Comparison of ENCODE assay signal across 8 cellular contexts in the genomic region with DNA sequence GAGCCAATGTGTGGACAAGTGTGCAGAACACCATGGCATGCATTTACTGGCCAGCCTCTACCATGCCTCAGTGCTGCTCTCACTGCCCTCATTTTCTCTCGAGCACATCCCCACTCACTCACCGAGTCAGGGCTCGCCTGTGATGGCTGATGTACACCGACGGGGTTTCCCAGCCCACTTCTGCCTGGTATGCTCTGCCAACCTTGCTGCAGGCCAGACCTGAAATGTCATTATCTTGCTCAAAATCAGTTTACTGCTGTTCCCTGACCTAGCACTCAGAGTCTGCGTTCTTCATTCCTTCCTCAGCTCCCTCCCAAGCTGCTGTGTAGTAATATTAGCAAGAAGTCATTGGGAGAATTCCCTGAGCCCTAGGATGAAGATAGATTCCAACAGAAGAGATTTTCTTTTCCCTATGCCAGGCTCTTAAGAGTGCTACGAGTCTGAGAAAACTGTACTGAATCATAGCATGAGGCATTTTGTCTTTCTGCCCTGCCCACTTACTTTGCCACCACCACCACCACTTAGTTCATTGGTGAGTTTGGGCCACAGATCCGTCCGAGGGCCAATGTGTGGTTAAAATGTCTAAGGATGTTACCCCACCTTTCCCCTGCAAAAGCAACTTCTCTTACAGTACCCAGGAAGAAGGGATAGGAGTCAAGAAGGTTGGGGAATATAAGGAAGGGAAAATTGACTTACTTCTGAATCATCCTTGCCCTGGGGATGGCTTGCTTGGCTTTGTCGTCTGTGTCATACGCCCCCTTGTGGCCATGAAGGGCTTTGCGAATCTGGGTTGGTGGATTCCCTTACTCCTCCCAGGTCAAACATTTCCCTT. TPM values are rescaled to one million over a fixed set of nuclear protein-coding genes. Genes with fewer than 3 reads are reported as not detected.
A peak's percentile ranks its signal among the peaks of the same experiment; 100 is the strongest.
DNase-seq lines count a peak whose midpoint lies in the region; ATAC-seq, FAIRE-seq and TF ChIP-seq lines count a peak whose summit lies in the region.

No MANE protein-coding gene starts in this region.

- peak; percentile 84 for TF ChIP-seq CTCF in A549 (IDR thresholded peaks at IDR 0.05)
- peak; percentile 86 for TF ChIP-seq CTCF in IMR-90 (conservative IDR thresholded peaks at IDR 0.05; ENCODE audit: low read depth, low read length)
- peak; percentile 98 for TF ChIP-seq CTCF in PC-3 (conservative IDR thresholded peaks at IDR 0.05; ENCODE audit: low read depth, low read length)
- peak; percentile 94 to 97 for TF ChIP-seq CTCF in fibroblast of lung (conservative IDR thresholded peaks at IDR 0.05 in 1 of 2, IDR thresholded peaks at IDR 0.05 in 1 of 2; ENCODE audit: low read depth in 1 of 2, low read length in 2 of 2)
- TF ChIP-seq CTCF in neutrophil (IDR thresholded peaks at IDR 0.05) = peak; percentile 75

- H3K9me1 ChIP-seq in IMR-90 (ENCODE audit: insufficient read depth, low read length) = peaks cover 9% of the 10 kb centered on the region; the same call in 1 of the 2 replicates

- H3K9me3 ChIP-seq in A549 = no peaks in the 10 kb centered on the region
- H3K9me3 ChIP-seq in IMR-90 (ENCODE audit: control insufficient read depth, insufficient read depth, low read length) = no peaks in the 10 kb centered on the region
- no peaks in the 10 kb centered on the region for H3K9me3 ChIP-seq in PC-3 (ENCODE audit: low read length)
- H3K9me3 ChIP-seq in fibroblast of lung (ENCODE audit: control insufficient read depth, insufficient read depth, low read depth, low read length) = no peaks in the 10 kb centered on the region
- no peaks in the 10 kb centered on the region for H3K9me3 ChIP-seq in neutrophil

- intact Hi-C loops in IMR-90 (cut with micrococcal nuclease) (loop anchor here (1.0 to 5.0 kb wide), 3 partner anchors 53 to 269 kb away; no protein-coding TSS in a partner anchor), PC-3 (cut with micrococcal nuclease) (loop anchor here (1.0 to 5.0 kb wide), 7 partner anchors 40 to 371 kb away; a partner anchor contains a TSS)

- peak overlapping the region; percentile 57 for H2BK5ac ChIP-seq in IMR-90 (ENCODE audit: low read depth, low read length, poor library complexity, severe bottlenecking)

- no peak overlapping the region for H3K18ac ChIP-seq in IMR-90 (ENCODE audit: low read depth, low read length)

- H2AFZ ChIP-seq in IMR-90 (replicated peaks; ENCODE audit: low read length, poor library complexity) (peak overlapping the region; percentile 83), PC-3 (ENCODE audit: low read length) (peak overlapping the region; percentile 5; the same call in 1 of the 2 replicates), fibroblast of lung (ENCODE audit: low read length) (peak overlapping the region; percentile 47)

- H3K27ac ChIP-seq in A549 (peak overlapping the region in 1 of 2 experiments; percentile 45; a peak in 1 of 6 replicates), IMR-90 (ENCODE audit: insufficient read depth, low read length) (no peak overlapping the region), PC-3 (ENCODE audit: low read length) (peak overlapping the region; percentile 72), fibroblast of lung (ENCODE audit: insufficient read depth, low read length) (peak overlapping the region; percentile 7), neutrophil (no peak overlapping the region)

- H3K14ac ChIP-seq in IMR-90 (replicated peaks; ENCODE audit: low read depth, low read length) = peak overlapping the region; percentile 77

- TF ChIP-seq RAD21 in A549 (conservative IDR thresholded peaks at IDR 0.05 in 1 of 2, IDR thresholded peaks at IDR 0.05 in 1 of 2) (peak; percentile 73 to 76), IMR-90 (IDR thresholded peaks at IDR 0.05; ENCODE audit: low read length) (peak; percentile 78)

- H3K4me1 ChIP-seq in A549 (peaks cover 18% of the 10 kb centered on the region; the same call in 2 of the 3 replicates), IMR-90 (ENCODE audit: control insufficient read depth, insufficient read depth, low read length) (peaks cover 1% of the 10 kb centered on the region; the same call in 1 of the 2 replicates), PC-3 (ENCODE audit: insufficient read depth, low read length) (peaks cover 24% of the 10 kb centered on the region), fibroblast of lung (ENCODE audit: control insufficient read depth, extremely low read depth, insufficient read depth, low read length) (peaks cover 6% of the 10 kb centered on the region), neutrophil (ENCODE audit: control insufficient read depth in 1 of 2, insufficient read depth in 1 of 2, low read depth in 1 of 2, low read length in 1 of 2) (no peaks in the 10 kb centered on the region)

- H3K9ac ChIP-seq in IMR-90 (ENCODE audit: low read depth, low read length) (no peak overlapping the region), PC-3 (ENCODE audit: low read length) (peak overlapping the region; percentile 18; the same call in 1 of the 2 replicates), fibroblast of lung (ENCODE audit: insufficient read depth, low read length) (no peak overlapping the region)

- H2AK9ac ChIP-seq in IMR-90 (replicated peaks; ENCODE audit: low read depth, low read length, poor library complexity) = peak overlapping the region; percentile 59

- peak overlapping the region; percentile 45; the same call in 1 of the 3 replicates for H2BK15ac ChIP-seq in IMR-90 (ENCODE audit: low read depth, low read length)

- H2AK5ac ChIP-seq in IMR-90 (ENCODE audit: low read depth, low read length) = peak overlapping the region; percentile 97; the same call in 1 of the 2 replicates

- H3K9me2 ChIP-seq in PC-3 (replicated peaks; ENCODE audit: low read length) = no peaks in the 10 kb centered on the region

- no peak overlapping the region for H4K5ac ChIP-seq in IMR-90 (ENCODE audit: low read depth, low read length)

- H4K20me1 ChIP-seq in IMR-90 (ENCODE audit: insufficient read depth, low read length) (no peaks in the 10 kb centered on the region), PC-3 (ENCODE audit: low read length) (no peaks in the 10 kb centered on the region), fibroblast of lung (ENCODE audit: control insufficient read depth, extremely low read depth, insufficient read depth, low read length) (no peaks in the 10 kb centered on the region)

- BruUV-seq in IMR-90 (replicated peaks; lab: Mats Ljungman, UMichigan) = no TSS peak
- BruUV-seq in PC-3 (replicated peaks; lab: Mats Ljungman, UMichigan) = TSS peak; percentile 97

- no peak overlapping the region for H4K91ac ChIP-seq in IMR-90 (ENCODE audit: insufficient read depth, low read depth, low read length)

- no peak overlapping the region for H3K4me3 ChIP-seq in A549
- H3K4me3 ChIP-seq in IMR-90 (ENCODE audit: insufficient read depth, low read depth, low read length) = no peak overlapping the region
- H3K4me3 ChIP-seq in PC-3 (ENCODE audit: low read length) = no peak overlapping the region
- H3K4me3 ChIP-seq in fibroblast of lung (replicated peaks in 1 of 4; ENCODE audit: control extremely low read depth in 1 of 4, insufficient read depth in 1 of 4, low read depth in 3 of 4, low read length in 4 of 4) = no peak overlapping the region
- no peak overlapping the region for H3K4me3 ChIP-seq in neutrophil (ENCODE audit: low read depth in 1 of 2, low read length in 1 of 2)

- H2BK120ac ChIP-seq in IMR-90 (ENCODE audit: low read depth, low read length) = peak overlapping the region; percentile 52; the same call in 1 of the 2 replicates

- ATAC-seq in A549 (peak; percentile 88 to 96), IMR-90 (ENCODE audit: low read depth) (peak; percentile 95), PC-3 (peak; percentile 86)

- in situ Hi-C loops in IMR-90 (cut with MboI; ENCODE audit: low sequenced_read_pairs) = no loop called here

- TF ChIP-seq EP300 in A549 (IDR thresholded peaks at IDR 0.05) = no peak

- dilution Hi-C loops in IMR-90 (cut with HindIII; ENCODE audit: low sequenced_read_pairs, unreplicated experiment) = no loop called here

- POLR2A ChIA-PET in A549 (lab: Yijun Ruan, JAX) (no interaction called here), IMR-90 (lab: Charles Lee; ENCODE audit: unreplicated experiment) (no interaction called here), PC-3 (lab: Charles Lee; ENCODE audit: unreplicated experiment) (interaction anchor here (0.5 to 0.6 kb wide), 2 partner anchors 38 to 51 kb away, joined by 3 to 4 read pairs; a partner anchor contains a TSS)

- no peak overlapping the region for H3K56ac ChIP-seq in IMR-90 (ENCODE audit: extremely low read depth, insufficient read depth, low read length)

- H3K27me3 ChIP-seq in IMR-90 (ENCODE audit: control insufficient read depth, insufficient read depth, low read length) = no peaks in the 10 kb centered on the region
- H3K27me3 ChIP-seq in PC-3 (ENCODE audit: low read length) = no peaks in the 10 kb centered on the region
- H3K27me3 ChIP-seq in fibroblast of lung (ENCODE audit: control insufficient read depth, insufficient read depth, low read length) = no peaks in the 10 kb centered on the region
- no peaks in the 10 kb centered on the region for H3K27me3 ChIP-seq in neutrophil

- no peaks in the 10 kb centered on the region; the same call in 1 of the 2 replicates for H3K36me3 ChIP-seq in IMR-90 (ENCODE audit: control insufficient read depth, insufficient read depth, low read length)
- peaks cover 64% of the 10 kb centered on the region for H3K36me3 ChIP-seq in PC-3 (ENCODE audit: low read depth, low read length)
- peaks cover 2% of the 10 kb centered on the region for H3K36me3 ChIP-seq in fibroblast of lung (ENCODE audit: control insufficient read depth, insufficient read depth, low read length)
- H3K36me3 ChIP-seq in neutrophil = no peaks in the 10 kb centered on the region

- no peaks in the 10 kb centered on the region for H3F3A ChIP-seq in PC-3 (ENCODE audit: low read length, unreplicated experiment)

- CTCF ChIA-PET in A549 (lab: Yijun Ruan, JAX) = interaction anchor here (0.6 to 3.2 kb wide), 29 partner anchors 9 to 656 kb away, joined by 3 to 23 read pairs (median 4); no protein-coding TSS in a partner anchor
- CTCF ChIA-PET in IMR-90 (lab: Yijun Ruan, JAX) = interaction anchor here (0.6 to 0.7 kb wide), 2 partner anchors 52 to 239 kb away, joined by 3 read pairs; no protein-coding TSS in a partner anchor
- CTCF ChIA-PET in PC-3 (lab: Charles Lee) = interaction anchor here (0.8 kb wide), 1 partner anchor 321 kb away, joined by 3 read pairs; no protein-coding TSS in a partner anchor

- peaks cover 0 to 17% of the 10 kb centered on the region in 2 experiments; a peak in 2 of 4 replicates for H3K79me1 ChIP-seq in IMR-90 (ENCODE audit: low read depth in 1 of 2, low read length in 2 of 2)

- H4K8ac ChIP-seq in IMR-90 (ENCODE audit: low read depth in 2 of 2, low read length in 2 of 2) = peak overlapping the region in 1 of 2 experiments; percentile 77; a peak in 2 of 4 replicates

- TF ChIP-seq POLR2A in A549 (IDR thresholded peaks at IDR 0.05; ENCODE audit: low read length) = no peak
- no peak for TF ChIP-seq POLR2A in IMR-90 (IDR thresholded peaks at IDR 0.05; ENCODE audit: low read depth, low read length)

- DNase-seq in A549 (ENCODE audit: low read depth in 1 of 2, low spot score in 1 of 2) (peak; percentile 76 to 89), GM18507 (ENCODE audit: extremely low spot score, insufficient read length, low read depth) (peak; percentile 48), IMR-90 (peak; percentile 89), PC-3 (peak; percentile 98), activated T-cell treated with anti-CD3 and anti-CD28 coated beads for 48 hours (ENCODE audit: low read depth) (peak; percentile 50), fibroblast of lung (ENCODE audit: low read depth in 2 of 2) (peak; percentile 80 to 88), stromal cell of bone marrow (ENCODE audit: low read depth) (peak; percentile 86)

- H3K4ac ChIP-seq in IMR-90 (ENCODE audit: low read depth, low read length) = peak overlapping the region; percentile 57; the same call in 1 of the 2 replicates

- H3K4me2 ChIP-seq in A549 (0 out of 3 replicates have a peak overlapping the region, but pooled peaks have one; percentile 10), IMR-90 (ENCODE audit: low read depth, low read length) (no peak overlapping the region), PC-3 (ENCODE audit: low read length) (peak overlapping the region; percentile 41), fibroblast of lung (ENCODE audit: extremely low read depth, insufficient read depth, low read length) (no peak overlapping the region)

- H2BK20ac ChIP-seq in IMR-90 (ENCODE audit: low read depth, low read length) = peak overlapping the region; percentile 87; the same call in 1 of the 2 replicates

- H3K23ac ChIP-seq in IMR-90 (ENCODE audit: low read depth, low read length) = no peak overlapping the region

- WGBS in A549 (ENCODE audit: missing lambda C conversion rate) = 60% methylated on average over 12 of the region's 12 CpGs
- 88% methylated on average over 4 of the region's 12 CpGs; no CpG with 5 or more reads in 1 of the 2 experiments for WGBS in IMR-90 (ENCODE audit: extremely low coverage in 2 of 2, insufficient read length in 1 of 2), 2 experiments

- H3K79me2 ChIP-seq in PC-3 (ENCODE audit: low read length) (no peaks in the 10 kb centered on the region), fibroblast of lung (ENCODE audit: control insufficient read depth, insufficient read depth, low read length) (no peaks in the 10 kb centered on the region)

- no peak for FAIRE-seq in A549 (lab: Jason Lieb, UNC)
- FAIRE-seq in GM18507 (lab: Jason Lieb, UNC) = peak; percentile 91

RNA-seq across cellular contexts. Expression of a gene that starts 51.0 kb away (rescaled TPM):
- polyA plus RNA-seq in A549 (2011; rRNA removed) (16.6 and 23.1 TPM in 2 replicates), A549 (2017; fragmentation: RNase III; extraction: RNeasy Plus Mini Kit Qiagen cat#74134 plus additional on column Dnase treatment) (13.5 to 19.9 TPM (median 15.1 TPM) in 3 replicates), IMR-90 (2012; rRNA removed) (8.7 and 11.0 TPM in 2 replicates), fibroblast of lung (15.5 and 35.6 TPM in 2 replicates)
- polyA plus RNA-seq in A549 (2012; cell fraction: cytosol; rRNA removed) = 5.0 and 5.5 TPM in 2 replicates
- 2.3 and 3.6 TPM in 2 replicates for polyA plus RNA-seq in A549 (2012; cell fraction: nucleus; rRNA removed)
- polyA minus RNA-seq in A549 (2011; rRNA and poly(A)+ RNA removed) = 11.6 and 13.8 TPM in 2 replicates
- total RNA-seq in IMR-90 (2012; rRNA removed) (55.3 and 57.0 TPM in 2 replicates), PC-3 (2014; rRNA removed) (126 and 137 TPM in 2 replicates), fibroblast of lung (23.9 and 44.9 TPM in 2 replicates)
- 2.4 and 3.4 TPM in 2 replicates for polyA plus RNA-seq in IMR-90 (2012; cell fraction: cytosol; rRNA removed)
- polyA plus RNA-seq in IMR-90 (2012; cell fraction: nucleus; rRNA removed; ENCODE audit: low replicate concordance) = 1.5 and 5.3 TPM in 2 replicates
- polyA plus RNA-seq in fibroblast of lung (2012) = 13.5 and 29.2 TPM in 2 replicates
- 1.9 and 5.9 TPM in 2 replicates for polyA minus RNA-seq in fibroblast of lung (ENCODE audit: low replicate concordance)

Comparison
In these comparisons a context has a peak if more than half of its experiments do, and no peak if none do; other contexts are left out.
1. DNase-seq: peak in every context shown above with its lines; median percentile 98 in PC-3; 89 in IMR-90; 86 in stromal cell of bone marrow; 84 in fibroblast of lung; 82 in A549; 50 in activated T-cell treated with anti-CD3 and anti-CD28 coated beads for 48 hours; 48 in GM18507.
2. H3K27ac ChIP-seq: peak in PC-3 (single experiment) and fibroblast of lung (single experiment); none in IMR-90 (single experiment) and neutrophil (single experiment).
3. H3K4me2 ChIP-seq: peak in A549 (single experiment) and PC-3 (single experiment); none in IMR-90 (single experiment) and fibroblast of lung (single experiment).
4. H2AFZ ChIP-seq: peak in every context shown above with its lines; median percentile 83 in IMR-90; 47 in fibroblast of lung; 5 in PC-3.
5. Peak in every context shown above with its lines, with median percentiles within 50 percentile points of each other: ATAC-seq and CTCF ChIP-seq.